ENCODE assay signal across 20 cellular contexts in the genomic region with DNA sequence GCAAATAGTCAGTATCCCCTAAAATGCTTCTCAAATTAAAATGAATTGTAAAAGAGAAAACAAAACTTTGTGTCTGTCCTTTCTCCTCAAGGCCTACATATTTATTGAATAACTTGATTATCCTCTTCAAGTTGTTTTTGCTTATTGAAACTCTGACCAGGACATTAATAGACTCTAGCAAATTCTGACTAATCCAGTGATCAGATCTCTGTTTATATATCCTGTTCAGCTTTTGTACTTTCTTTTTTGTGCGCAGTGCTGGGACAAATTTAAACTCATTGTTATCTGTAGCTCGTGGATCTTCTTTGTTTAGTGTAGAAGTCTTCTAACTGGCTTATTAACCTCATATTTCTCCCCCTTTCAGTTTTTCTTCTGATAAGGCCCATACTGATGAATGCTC.
DNase-seq lines count a peak whose midpoint lies in the region; ATAC-seq, FAIRE-seq and TF ChIP-seq lines count a peak whose summit lies in the region.
"Had no signal": no experiment of that assay in that cellular context is flagged by ENCODE, and none has a peak within 500 bp of the region (broad histone marks: within the 10 kb centered on the region; RNA-seq: fewer than 3 reads in every experiment).

No MANE protein-coding gene starts in this region.

- no peaks in the 10 kb centered on the region for H3K9me3 Mint-ChIP-seq in activated CD8-positive, alpha-beta T cell treated with anti-CD3 and anti-CD28 coated beads for 36 hours
- no peaks in the 10 kb centered on the region for H3K9me3 Mint-ChIP-seq in activated CD8-positive, alpha-beta T cell treated with anti-CD3 and anti-CD28 coated beads, Interleukin-2, amount 10 ng/mL, durations not matched to agents 7 days and 5 days (ENCODE audit: insufficient read depth)
- H3K9me3 Mint-ChIP-seq in stimulated activated effector memory CD8-positive, alpha-beta T cell treated with anti-CD3 and anti-CD28 coated beads, Interleukin-12 subunit alpha, Interleukin-12 subunit beta, amount 100 ng/mL, for 72 hours, result no peaks in the 10 kb centered on the region
- H3K9me3 Mint-ChIP-seq: activated B cell treated with CpG ODN at 0.5 μM for 24 hours; CD14-positive monocyte; stimulated activated naive B cell treated with anti-CD40 and anti-IgM and Interleukin-4, amounts not matched to agents 10 μg/mL and 1 μg/mL and 100 μg/mL, for 72 hours had no signal

- H3K27me3 ChIP-seq in endothelial cell of umbilical vein (ENCODE audit: control insufficient read depth in 2 of 2, insufficient read depth in 2 of 2, low read length in 2 of 2), result peaks cover 12 to 14% of the 10 kb centered on the region in 2 experiments

- TF ChIP-seq POLR2A in endothelial cell of umbilical vein (IDR thresholded peaks at IDR 0.05; ENCODE audit: low read depth, low read length), result no peak

- no peak overlapping the region for H3K4me3 Mint-ChIP-seq in activated CD8-positive, alpha-beta T cell treated with anti-CD3 and anti-CD28 coated beads for 36 hours
- no peak overlapping the region for H3K4me3 Mint-ChIP-seq in activated CD8-positive, alpha-beta T cell treated with anti-CD3 and anti-CD28 coated beads, Interleukin-2, amount 10 ng/mL, durations not matched to agents 7 days and 5 days
- no peak overlapping the region for H3K4me3 Mint-ChIP-seq in stimulated activated effector memory CD8-positive, alpha-beta T cell treated with anti-CD3 and anti-CD28 coated beads, Interleukin-12 subunit alpha, Interleukin-12 subunit beta, amount 100 ng/mL, for 72 hours
- H3K4me3 Mint-ChIP-seq: activated B cell treated with CpG ODN at 0.5 μM for 24 hours; CD14-positive monocyte; stimulated activated naive B cell treated with anti-CD40 and anti-IgM and Interleukin-4, amounts not matched to agents 10 μg/mL and 1 μg/mL and 100 μg/mL, for 72 hours had no signal

- no TSS peak for BruUV-seq in endothelial cell of umbilical vein (replicated peaks; lab: Mats Ljungman, UMichigan)

- no peak overlapping the region for H3K4me2 ChIP-seq in endothelial cell of umbilical vein (ENCODE audit: insufficient read depth, low read length)
- H3K4me2 ChIP-seq: KMS-11 had no signal

- no peaks in the 10 kb centered on the region for H3K79me2 ChIP-seq in endothelial cell of umbilical vein (ENCODE audit: control insufficient read depth, insufficient read depth, low read length)
- H3K79me2 ChIP-seq: parathyroid adenoma had no signal

- peaks cover 4% of the 10 kb centered on the region for H3K4me1 ChIP-seq in endothelial cell of umbilical vein (ENCODE audit: control insufficient read depth, extremely low read depth, insufficient read depth, low read length)
- H3K4me1 ChIP-seq: left ventricle myocardium inferior, parathyroid adenoma had no signal

- intact Hi-C loops in activated CD8-positive, alpha-beta T cell treated with anti-CD3 and anti-CD28 coated beads for 36 hours (cut with micrococcal nuclease), result loop anchor here (5.0 kb wide), 1 partner anchor 140 kb away; a partner anchor contains a TSS
- intact Hi-C loops in endothelial cell of umbilical vein (cut with micrococcal nuclease), result loop anchor here (5.0 kb wide), 2 partner anchors 480 to 655 kb away; no protein-coding TSS in a partner anchor

- no peaks in the 10 kb centered on the region for H3K36me3 ChIP-seq in endothelial cell of umbilical vein (ENCODE audit: control insufficient read depth in 2 of 2, extremely low read depth in 1 of 2, insufficient read depth in 2 of 2, low read length in 2 of 2)
- H3K36me3 ChIP-seq: left ventricle myocardium inferior had no signal

- FAIRE-seq in endothelial cell of umbilical vein (lab: Jason Lieb, UNC), result no peak

- no peak overlapping the region for H3K9ac ChIP-seq in endothelial cell of umbilical vein (replicated peaks; ENCODE audit: extremely low read depth, insufficient read depth, low read length)
- H3K9ac ChIP-seq: KMS-11, parathyroid adenoma had no signal

- no peak for ATAC-seq in activated CD8-positive, alpha-beta T cell treated with anti-CD3 and anti-CD28 coated beads for 36 hours
- no peak for ATAC-seq in activated CD8-positive, alpha-beta T cell treated with anti-CD3 and anti-CD28 coated beads, Interleukin-2, amount 10 ng/mL, durations not matched to agents 7 days and 5 days
- ATAC-seq in HG02852 (IDR thresholded peaks at IDR 0.05; ENCODE audit: unreplicated experiment), result peak; percentile 29
- ATAC-seq in stimulated activated effector memory CD8-positive, alpha-beta T cell treated with anti-CD3 and anti-CD28 coated beads, Interleukin-12 subunit alpha, Interleukin-12 subunit beta, amount 100 ng/mL, for 72 hours, result no peak
- ATAC-seq: stimulated activated naive B cell treated with anti-CD40 and anti-IgM and Interleukin-4, amounts not matched to agents 10 μg/mL and 1 μg/mL and 100 μg/mL, for 72 hours had no signal

- no peak for TF ChIP-seq CTCF in activated CD8-positive, alpha-beta T cell treated with anti-CD3 and anti-CD28 coated beads for 36 hours (IDR thresholded peaks at IDR 0.05)
- TF ChIP-seq CTCF in endothelial cell of umbilical vein (IDR thresholded peaks at IDR 0.05; ENCODE audit: extremely low read depth in 1 of 2, insufficient read depth in 1 of 2, low read depth in 1 of 2, low read length in 2 of 2), result no peak

- no peaks in the 10 kb centered on the region for H3K9me1 ChIP-seq in endothelial cell of umbilical vein (replicated peaks; ENCODE audit: control insufficient read depth, extremely low read depth, insufficient read depth, low read length)

- dilution Hi-C loops in endothelial cell of umbilical vein (cut with MboI; ENCODE audit: extremely low pct_ligation_motif_present, low sequenced_read_pairs), result no loop called here

- peaks cover 25% of the 10 kb centered on the region for H3K4me1 Mint-ChIP-seq in activated CD8-positive, alpha-beta T cell treated with anti-CD3 and anti-CD28 coated beads for 36 hours (ENCODE audit: low read depth)
- peaks cover 12% of the 10 kb centered on the region for H3K4me1 Mint-ChIP-seq in activated CD8-positive, alpha-beta T cell treated with anti-CD3 and anti-CD28 coated beads, Interleukin-2, amount 10 ng/mL, durations not matched to agents 7 days and 5 days (ENCODE audit: low read depth)
- H3K4me1 Mint-ChIP-seq in stimulated activated effector memory CD8-positive, alpha-beta T cell treated with anti-CD3 and anti-CD28 coated beads, Interleukin-12 subunit alpha, Interleukin-12 subunit beta, amount 100 ng/mL, for 72 hours, result peaks cover 25% of the 10 kb centered on the region

- H3K9me3 ChIP-seq in endothelial cell of umbilical vein (replicated peaks; ENCODE audit: control insufficient read depth, insufficient read depth, low read length), result no peaks in the 10 kb centered on the region
- H3K9me3 ChIP-seq: left ventricle myocardium inferior had no signal

- H3K36me3 Mint-ChIP-seq in activated CD8-positive, alpha-beta T cell treated with anti-CD3 and anti-CD28 coated beads for 36 hours (ENCODE audit: low read depth), result peaks cover 49% of the 10 kb centered on the region
- H3K36me3 Mint-ChIP-seq in activated CD8-positive, alpha-beta T cell treated with anti-CD3 and anti-CD28 coated beads, Interleukin-2, amount 10 ng/mL, durations not matched to agents 7 days and 5 days (ENCODE audit: low read depth), result peaks cover 79% of the 10 kb centered on the region
- peaks cover 100% of the 10 kb centered on the region for H3K36me3 Mint-ChIP-seq in stimulated activated effector memory CD8-positive, alpha-beta T cell treated with anti-CD3 and anti-CD28 coated beads, Interleukin-12 subunit alpha, Interleukin-12 subunit beta, amount 100 ng/mL, for 72 hours

- H4K20me1 ChIP-seq in endothelial cell of umbilical vein (replicated peaks; ENCODE audit: control insufficient read depth, extremely low read depth, insufficient read depth, low read length), result no peaks in the 10 kb centered on the region

- DNase-seq in activated CD8-positive, alpha-beta T cell treated with anti-CD3 and anti-CD28 coated beads for 36 hours, result no peak
- DNase-seq in activated CD8-positive, alpha-beta T cell treated with anti-CD3 and anti-CD28 coated beads, Interleukin-2, amount 10 ng/mL, durations not matched to agents 7 days and 5 days, result no peak
- peak; percentile 37 for DNase-seq in endothelial cell of umbilical vein (ENCODE audit: low read depth, low spot score)
- no peak for DNase-seq in stimulated activated effector memory CD8-positive, alpha-beta T cell treated with anti-CD3 and anti-CD28 coated beads, Interleukin-12 subunit alpha, Interleukin-12 subunit beta, amount 100 ng/mL, for 72 hours (ENCODE audit: low spot score in 2 of 2)
- DNase-seq in nucleus accumbens (lab: John Stamatoyannopoulos, UW), result no peak
- no peak for DNase-seq in DMS153 treated with DMSO at 0.1 percent for 48 hours (lab: John Stamatoyannopoulos, UW; ENCODE audit: unreplicated experiment)
- DNase-seq in DMS114 treated with DMSO at 0.1 percent for 48 hours (lab: John Stamatoyannopoulos, UW; ENCODE audit: unreplicated experiment), result no peak
- DNase-seq: activated B cell treated with CpG ODN at 0.5 μM for 24 hours; activated gamma-delta T cell; anterior cingulate cortex; DMS79; foreskin melanocyte; left ventricle myocardium inferior; NCI-H1105; NCI-H2171; stimulated activated naive B cell treated with anti-CD40 and anti-IgM and Interleukin-4, amounts not matched to agents 10 μg/mL and 1 μg/mL and 100 μg/mL, for 72 hours had no signal

- H2AFZ ChIP-seq in endothelial cell of umbilical vein (ENCODE audit: low read depth, low read length), result no peak overlapping the region
- H2AFZ ChIP-seq: parathyroid adenoma had no signal

- CTCF ChIA-PET in activated CD8-positive, alpha-beta T cell treated with anti-CD3 and anti-CD28 coated beads for 36 hours (lab: Charles Lee), result interaction anchor here (1.5 to 4.5 kb wide), 8 partner anchors 14 to 345 kb away, joined by 3 to 24 read pairs (median 6); a partner anchor contains a TSS
- CTCF ChIA-PET in activated CD8-positive, alpha-beta T cell treated with anti-CD3 and anti-CD28 coated beads, Interleukin-2, amount 10 ng/mL, durations not matched to agents 7 days and 5 days (lab: Charles Lee), result interaction anchor here (2.1 to 4.7 kb wide), 3 partner anchors 12 to 275 kb away, joined by 5 to 29 read pairs (median 18); no protein-coding TSS in a partner anchor
- CTCF ChIA-PET in endothelial cell of umbilical vein (lab: Charles Lee), result interaction anchor here (1.9 to 3.0 kb wide), 3 partner anchors 273 to 345 kb away, joined by 7 to 82 read pairs (median 30); no protein-coding TSS in a partner anchor

- POLR2A ChIA-PET in activated CD8-positive, alpha-beta T cell treated with anti-CD3 and anti-CD28 coated beads for 36 hours (lab: Charles Lee), result no interaction called here
- POLR2A ChIA-PET in activated CD8-positive, alpha-beta T cell treated with anti-CD3 and anti-CD28 coated beads, Interleukin-2, amount 10 ng/mL, durations not matched to agents 7 days and 5 days (lab: Charles Lee), result no interaction called here
- POLR2A ChIA-PET in endothelial cell of umbilical vein (lab: Charles Lee), result no interaction called here

- no peak overlapping the region for H3K4me3 ChIP-seq in endothelial cell of umbilical vein (replicated peaks in 1 of 3; ENCODE audit: insufficient read depth in 1 of 3, low read depth in 1 of 3, low read length in 3 of 3)
- H3K4me3 ChIP-seq: left ventricle myocardium inferior had no signal

- no peak overlapping the region for H3K27ac ChIP-seq in endothelial cell of umbilical vein (ENCODE audit: insufficient read depth, low read depth, low read length)
- H3K27ac ChIP-seq: KMS-11, left ventricle myocardium inferior, parathyroid adenoma had no signal

- peak overlapping the region; percentile 27 for H3K27ac Mint-ChIP-seq in activated CD8-positive, alpha-beta T cell treated with anti-CD3 and anti-CD28 coated beads for 36 hours
- no peak overlapping the region for H3K27ac Mint-ChIP-seq in activated CD8-positive, alpha-beta T cell treated with anti-CD3 and anti-CD28 coated beads, Interleukin-2, amount 10 ng/mL, durations not matched to agents 7 days and 5 days
- peak overlapping the region; percentile 24 for H3K27ac Mint-ChIP-seq in stimulated activated effector memory CD8-positive, alpha-beta T cell treated with anti-CD3 and anti-CD28 coated beads, Interleukin-12 subunit alpha, Interleukin-12 subunit beta, amount 100 ng/mL, for 72 hours
- H3K27ac Mint-ChIP-seq: activated B cell treated with CpG ODN at 0.5 μM for 24 hours; stimulated activated naive B cell treated with anti-CD40 and anti-IgM and Interleukin-4, amounts not matched to agents 10 μg/mL and 1 μg/mL and 100 μg/mL, for 72 hours had no signal

- H3K27me3 Mint-ChIP-seq in activated CD8-positive, alpha-beta T cell treated with anti-CD3 and anti-CD28 coated beads for 36 hours, result no peaks in the 10 kb centered on the region
- H3K27me3 Mint-ChIP-seq in activated CD8-positive, alpha-beta T cell treated with anti-CD3 and anti-CD28 coated beads, Interleukin-2, amount 10 ng/mL, durations not matched to agents 7 days and 5 days (ENCODE audit: low read depth), result no peaks in the 10 kb centered on the region
- H3K27me3 Mint-ChIP-seq: activated B cell treated with CpG ODN at 0.5 μM for 24 hours; stimulated activated naive B cell treated with anti-CD40 and anti-IgM and Interleukin-4, amounts not matched to agents 10 μg/mL and 1 μg/mL and 100 μg/mL, for 72 hours had no signal
